In the genomic region with DNA sequence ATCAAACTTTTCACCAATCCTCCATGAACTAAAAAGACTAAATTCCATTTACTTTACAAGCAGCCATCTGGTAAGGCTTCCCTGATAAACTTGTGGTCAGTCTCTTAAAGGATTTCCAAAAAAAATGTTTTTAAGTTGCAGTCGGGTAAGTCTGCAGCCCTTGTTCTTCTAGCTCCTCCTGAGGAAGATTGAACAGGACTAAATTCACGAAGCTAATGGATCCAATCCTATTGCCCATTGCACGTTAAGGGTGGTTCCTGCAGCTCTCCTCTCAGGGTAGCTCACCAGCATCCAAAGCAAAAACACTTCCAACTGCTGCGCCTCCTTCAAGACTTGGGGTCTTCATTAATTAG, we compare ENCODE assay signal across 1 cellular context.
TF ChIP-seq lines count a peak whose summit lies in the region.

No MANE protein-coding gene starts in this region.

TF ChIP-seq in WTC11, 78 proteins besides CTCF, POLR2A, EP300 and RAD21 (continued from another document):
- TF ChIP-seq, protein P1, sequence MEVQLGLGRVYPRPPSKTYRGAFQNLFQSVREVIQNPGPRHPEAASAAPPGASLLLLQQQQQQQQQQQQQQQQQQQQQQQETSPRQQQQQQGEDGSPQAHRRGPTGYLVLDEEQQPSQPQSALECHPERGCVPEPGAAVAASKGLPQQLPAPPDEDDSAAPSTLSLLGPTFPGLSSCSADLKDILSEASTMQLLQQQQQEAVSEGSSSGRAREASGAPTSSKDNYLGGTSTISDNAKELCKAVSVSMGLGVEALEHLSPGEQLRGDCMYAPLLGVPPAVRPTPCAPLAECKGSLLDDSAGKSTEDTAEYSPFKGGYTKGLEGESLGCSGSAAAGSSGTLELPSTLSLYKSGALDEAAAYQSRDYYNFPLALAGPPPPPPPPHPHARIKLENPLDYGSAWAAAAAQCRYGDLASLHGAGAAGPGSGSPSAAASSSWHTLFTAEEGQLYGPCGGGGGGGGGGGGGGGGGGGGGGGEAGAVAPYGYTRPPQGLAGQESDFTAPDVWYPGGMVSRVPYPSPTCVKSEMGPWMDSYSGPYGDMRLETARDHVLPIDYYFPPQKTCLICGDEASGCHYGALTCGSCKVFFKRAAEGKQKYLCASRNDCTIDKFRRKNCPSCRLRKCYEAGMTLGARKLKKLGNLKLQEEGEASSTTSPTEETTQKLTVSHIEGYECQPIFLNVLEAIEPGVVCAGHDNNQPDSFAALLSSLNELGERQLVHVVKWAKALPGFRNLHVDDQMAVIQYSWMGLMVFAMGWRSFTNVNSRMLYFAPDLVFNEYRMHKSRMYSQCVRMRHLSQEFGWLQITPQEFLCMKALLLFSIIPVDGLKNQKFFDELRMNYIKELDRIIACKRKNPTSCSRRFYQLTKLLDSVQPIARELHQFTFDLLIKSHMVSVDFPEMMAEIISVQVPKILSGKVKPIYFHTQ (CRISPR knock-in tag; IDR thresholded peaks at IDR 0.05) = no peak
